ENCODE assay signal across 9 cellular contexts in the genomic region with DNA sequence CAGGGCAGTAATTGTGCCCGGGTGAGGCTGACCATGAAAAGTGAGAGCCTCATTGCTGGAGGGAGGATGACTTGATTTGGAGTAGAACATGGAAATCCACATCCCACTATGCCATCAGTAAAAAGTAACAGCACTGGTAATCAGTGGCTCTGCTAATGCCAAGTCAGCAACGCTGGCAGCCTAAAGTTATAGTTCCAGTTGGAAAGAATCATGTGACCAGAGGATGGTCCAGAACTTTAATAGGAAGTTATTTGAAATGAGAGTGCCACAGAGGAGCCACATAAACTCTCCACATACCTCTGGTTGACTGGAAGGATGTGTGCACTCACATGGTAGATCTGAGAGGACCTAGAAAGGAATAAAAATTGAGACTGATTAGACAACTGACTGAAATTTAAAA.
"Had no signal": no experiment of that assay in that cellular context is flagged by ENCODE, and none has a peak within 500 bp of the region (broad histone marks: within the 10 kb centered on the region; RNA-seq: fewer than 3 reads in every experiment).

No MANE protein-coding gene starts in this region.

- H3K27ac ChIP-seq: HL-60, KMS-11 had no signal

- H2AFZ ChIP-seq: GM23338 had no signal

- DNase-seq: H7, HFFc6, IMR-90, KBM-7 had no signal

- H3K4me1 ChIP-seq: HAP-1 had no signal

- H3K9me3 Mint-ChIP-seq: GM23338 had no signal

- H3K4me3 Mint-ChIP-seq: GM23338, HFFc6 had no signal

- H3K36me3 ChIP-seq: HAP-1 had no signal

- H3K4me3 ChIP-seq: GM23338, HAP-1 had no signal

- ATAC-seq: GM23338, HCT116 had no signal

- H3K4me2 ChIP-seq: GM23338, KMS-11 had no signal

- H3K27ac Mint-ChIP-seq: GM23338, HFFc6 had no signal

- H3K9ac ChIP-seq: KMS-11 had no signal

- H3K9me3 ChIP-seq: HAP-1 had no signal
